ENCODE assay signal across 12 cellular contexts in the genomic region with DNA sequence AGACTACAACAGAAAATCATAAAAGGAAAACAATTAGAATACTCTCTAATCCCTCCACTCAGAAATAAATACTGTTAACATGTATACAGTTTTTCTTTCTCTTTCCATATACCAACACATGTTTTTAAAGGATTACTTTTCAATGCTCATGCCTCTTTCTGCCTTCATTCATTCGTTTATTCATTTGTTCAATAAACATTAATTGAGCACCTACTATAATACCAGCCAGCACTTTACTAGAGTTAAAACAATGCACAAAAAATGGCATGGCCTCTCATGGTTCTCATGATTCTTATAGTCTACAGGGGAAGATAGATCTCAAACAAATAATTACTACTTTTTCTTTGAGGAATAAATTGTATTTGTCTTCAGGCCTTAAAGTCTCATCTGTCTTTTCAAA.
DNase-seq lines count a peak whose midpoint lies in the region; ATAC-seq and TF ChIP-seq lines count a peak whose summit lies in the region.
"Had no signal": no experiment of that assay in that cellular context is flagged by ENCODE, and none has a peak within 500 bp of the region (broad histone marks: within the 10 kb centered on the region; RNA-seq: fewer than 3 reads in every experiment).

No MANE protein-coding gene starts in this region.

- BruUV-seq in PC-9 (replicated peaks; lab: Mats Ljungman, UMichigan), result no TSS peak

- ATAC-seq in SK-N-SH treated with all-trans-retinoic acid at 6 μM for 48 hours, result no peak
- ATAC-seq in psoas muscle, result no peak
- no peak for ATAC-seq in HG03520 (IDR thresholded peaks at IDR 0.05; ENCODE audit: unreplicated experiment)

- DNase-seq in SK-N-SH, result no peak
- DNase-seq in PC-9, result no peak
- DNase-seq in colonic mucosa, result no peak
- no peak for DNase-seq in LoVo (ENCODE audit: low spot score)
- DNase-seq in psoas muscle, result no peak
- DNase-seq: 8988T; activated CD4-positive, CD25-positive, alpha-beta regulatory T cell treated with anti-CD3 and anti-CD28 coated beads, Interleukin-2, amount 50 U/mL, for 72 hours; NCI-H146 had no signal

- no peaks in the 10 kb centered on the region for H4K20me1 ChIP-seq in SK-N-SH (ENCODE audit: insufficient read depth)
- H4K20me1 ChIP-seq in PC-9 (ENCODE audit: insufficient read depth), result no peaks in the 10 kb centered on the region

- H3K4me2 ChIP-seq in SK-N-SH, result no peak overlapping the region
- peak overlapping the region; percentile 49 for H3K4me2 ChIP-seq in PC-9

- H3K4me1 ChIP-seq in SK-N-SH (ENCODE audit: control insufficient read depth in 1 of 2, insufficient read depth in 2 of 2, low read depth in 1 of 2, low read length in 1 of 2) (peaks cover 0 to 16% of the 10 kb centered on the region in 2 experiments; a peak in 3 of 4 replicates), PC-9 (replicated peaks; ENCODE audit: insufficient read depth) (peaks cover 44% of the 10 kb centered on the region), colonic mucosa (peaks cover 3% of the 10 kb centered on the region), psoas muscle (no peaks in the 10 kb centered on the region)

- CTCF ChIA-PET in SK-N-SH (lab: Yijun Ruan, JAX), result interaction anchor here (1.3 to 1.5 kb wide), 2 partner anchors 14 to 150 kb away, joined by 3 to 5 read pairs; no protein-coding TSS in a partner anchor
- CTCF ChIA-PET in PC-9 (lab: Charles Lee), result interaction anchor here (1.5 to 2.6 kb wide), 3 partner anchors 12 to 65 kb away, joined by 3 to 20 read pairs (median 8); no protein-coding TSS in a partner anchor

- intact Hi-C loops in PC-9 (cut with micrococcal nuclease; ENCODE audit: unreplicated experiment) (loop anchor here (2.0 kb wide), 1 partner anchor 25 kb away; no protein-coding TSS in a partner anchor), colonic mucosa (cut with DNase I) (no loop called here), psoas muscle (cut with DNase I) (no loop called here)

- H2AFZ ChIP-seq in SK-N-SH (ENCODE audit: low read depth) (peak overlapping the region; percentile 82; the same call in 1 of the 2 replicates), PC-9 (peak overlapping the region; percentile 10; the same call in 1 of the 2 replicates)

- H3K79me2 ChIP-seq in SK-N-SH (ENCODE audit: insufficient read depth) (no peaks in the 10 kb centered on the region), PC-9 (ENCODE audit: low read depth) (no peaks in the 10 kb centered on the region)

- no peak overlapping the region for H3K4me3 ChIP-seq in SK-N-SH (ENCODE audit: low read depth in 2 of 2, low read length in 1 of 2)
- H3K4me3 ChIP-seq in PC-9, result no peak overlapping the region
- no peak overlapping the region for H3K4me3 ChIP-seq in colonic mucosa
- no peak overlapping the region for H3K4me3 ChIP-seq in skin epidermis
- no peak overlapping the region for H3K4me3 ChIP-seq in psoas muscle
- H3K4me3 ChIP-seq: cardiac muscle cell had no signal

- H3F3A ChIP-seq in SK-N-SH (replicated peaks; ENCODE audit: insufficient read depth), result peaks cover 4% of the 10 kb centered on the region
- peaks cover 34% of the 10 kb centered on the region for H3F3A ChIP-seq in PC-9 (ENCODE audit: insufficient read depth, low read depth)

- TF ChIP-seq EP300 in SK-N-SH (IDR thresholded peaks at IDR 0.05; ENCODE audit: borderline replicate concordance in 1 of 2, low read depth in 1 of 2, low read length in 1 of 2), result no peak

- H3K9me2 ChIP-seq in SK-N-SH, result no peaks in the 10 kb centered on the region
- H3K9me2 ChIP-seq in PC-9 (ENCODE audit: insufficient read depth), result no peaks in the 10 kb centered on the region

- POLR2A ChIA-PET in SK-N-SH (lab: Yijun Ruan, JAX) (no interaction called here), PC-9 (lab: Charles Lee; ENCODE audit: unreplicated experiment) (interaction anchor here (0.6 to 0.7 kb wide), 2 partner anchors 240 to 305 kb away, joined by 3 to 6 read pairs; no protein-coding TSS in a partner anchor)

- H3K9ac ChIP-seq in SK-N-SH (no peak overlapping the region), colonic mucosa (ENCODE audit: low read depth in 2 of 2, low read length in 2 of 2) (no peak overlapping the region)

- TF ChIP-seq RAD21 in SK-N-SH (IDR thresholded peaks at IDR 0.05; ENCODE audit: low read length), result no peak

- H3K27me3 ChIP-seq in SK-N-SH (ENCODE audit: insufficient read depth) (no peaks in the 10 kb centered on the region), PC-9 (ENCODE audit: insufficient read depth, low read depth) (no peaks in the 10 kb centered on the region), colonic mucosa (no peaks in the 10 kb centered on the region), psoas muscle (ENCODE audit: insufficient read depth in 3 of 3, low read length in 2 of 3) (no peaks in the 10 kb centered on the region)
- H3K27me3 ChIP-seq: cardiac muscle cell had no signal

- 86% methylated on average over 1 of the region's 1 CpG for WGBS in SK-N-SH (ENCODE audit: low lambda C conversion rate)
- WGBS in psoas muscle, 3 donors, result 82 to 93% (median 88%) methylated on average over 1 of the region's 1 CpG

- H3K27ac ChIP-seq in SK-N-SH (ENCODE audit: low read depth in 2 of 2, low read length in 1 of 2) (no peak overlapping the region), PC-9 (peak overlapping the region; percentile 69), colonic mucosa (peak overlapping the region; percentile 38), skin epidermis (peak overlapping the region in 12 of 21 experiments; percentile 18 to 88 (median 72)), psoas muscle (no peak overlapping the region)

- TF ChIP-seq CTCF in SK-N-SH (IDR thresholded peaks at IDR 0.05) (no peak), PC-9 (conservative IDR thresholded peaks at IDR 0.05) (no peak), colonic mucosa (IDR thresholded peaks at IDR 0.05) (no peak), psoas muscle (IDR thresholded peaks at IDR 0.05) (no peak)

- H3K36me3 ChIP-seq in SK-N-SH (replicated peaks in 1 of 2; ENCODE audit: control insufficient read depth in 1 of 2, insufficient read depth in 2 of 2, low read length in 1 of 2) (no peaks in the 10 kb centered on the region), PC-9 (ENCODE audit: low read depth) (no peaks in the 10 kb centered on the region), colonic mucosa (no peaks in the 10 kb centered on the region), psoas muscle (ENCODE audit: insufficient read depth in 1 of 2, low read depth in 1 of 2) (no peaks in the 10 kb centered on the region)
- H3K36me3 ChIP-seq: cardiac muscle cell had no signal

- H3K9me3 ChIP-seq in SK-N-SH (no peaks in the 10 kb centered on the region), PC-9 (ENCODE audit: insufficient read depth, low read depth) (no peaks in the 10 kb centered on the region), colonic mucosa (no peaks in the 10 kb centered on the region), psoas muscle (no peaks in the 10 kb centered on the region)

TF ChIP-seq in SK-N-SH, 30 proteins besides CTCF, POLR2A, EP300 and RAD21 (continues in another document):
- TF ChIP-seq, protein P1, sequence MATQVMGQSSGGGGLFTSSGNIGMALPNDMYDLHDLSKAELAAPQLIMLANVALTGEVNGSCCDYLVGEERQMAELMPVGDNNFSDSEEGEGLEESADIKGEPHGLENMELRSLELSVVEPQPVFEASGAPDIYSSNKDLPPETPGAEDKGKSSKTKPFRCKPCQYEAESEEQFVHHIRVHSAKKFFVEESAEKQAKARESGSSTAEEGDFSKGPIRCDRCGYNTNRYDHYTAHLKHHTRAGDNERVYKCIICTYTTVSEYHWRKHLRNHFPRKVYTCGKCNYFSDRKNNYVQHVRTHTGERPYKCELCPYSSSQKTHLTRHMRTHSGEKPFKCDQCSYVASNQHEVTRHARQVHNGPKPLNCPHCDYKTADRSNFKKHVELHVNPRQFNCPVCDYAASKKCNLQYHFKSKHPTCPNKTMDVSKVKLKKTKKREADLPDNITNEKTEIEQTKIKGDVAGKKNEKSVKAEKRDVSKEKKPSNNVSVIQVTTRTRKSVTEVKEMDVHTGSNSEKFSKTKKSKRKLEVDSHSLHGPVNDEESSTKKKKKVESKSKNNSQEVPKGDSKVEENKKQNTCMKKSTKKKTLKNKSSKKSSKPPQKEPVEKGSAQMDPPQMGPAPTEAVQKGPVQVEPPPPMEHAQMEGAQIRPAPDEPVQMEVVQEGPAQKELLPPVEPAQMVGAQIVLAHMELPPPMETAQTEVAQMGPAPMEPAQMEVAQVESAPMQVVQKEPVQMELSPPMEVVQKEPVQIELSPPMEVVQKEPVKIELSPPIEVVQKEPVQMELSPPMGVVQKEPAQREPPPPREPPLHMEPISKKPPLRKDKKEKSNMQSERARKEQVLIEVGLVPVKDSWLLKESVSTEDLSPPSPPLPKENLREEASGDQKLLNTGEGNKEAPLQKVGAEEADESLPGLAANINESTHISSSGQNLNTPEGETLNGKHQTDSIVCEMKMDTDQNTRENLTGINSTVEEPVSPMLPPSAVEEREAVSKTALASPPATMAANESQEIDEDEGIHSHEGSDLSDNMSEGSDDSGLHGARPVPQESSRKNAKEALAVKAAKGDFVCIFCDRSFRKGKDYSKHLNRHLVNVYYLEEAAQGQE (IDR thresholded peaks at IDR 0.05; ENCODE audit: low read depth, low read length), result no peak
- TF ChIP-seq MEF2A (IDR thresholded peaks at IDR 0.05; ENCODE audit: borderline replicate concordance, low read depth), result no peak

TF ChIP-seq in SK-N-SH treated with all-trans-retinoic acid at 6 μM for 48 hours, 23 proteins besides CTCF, POLR2A, EP300 and RAD21 (continues in another document):
- TF ChIP-seq ZNF70 (CRISPR knock-in tag; IDR thresholded peaks at IDR 0.05), result no peak
- TF ChIP-seq, protein P2, sequence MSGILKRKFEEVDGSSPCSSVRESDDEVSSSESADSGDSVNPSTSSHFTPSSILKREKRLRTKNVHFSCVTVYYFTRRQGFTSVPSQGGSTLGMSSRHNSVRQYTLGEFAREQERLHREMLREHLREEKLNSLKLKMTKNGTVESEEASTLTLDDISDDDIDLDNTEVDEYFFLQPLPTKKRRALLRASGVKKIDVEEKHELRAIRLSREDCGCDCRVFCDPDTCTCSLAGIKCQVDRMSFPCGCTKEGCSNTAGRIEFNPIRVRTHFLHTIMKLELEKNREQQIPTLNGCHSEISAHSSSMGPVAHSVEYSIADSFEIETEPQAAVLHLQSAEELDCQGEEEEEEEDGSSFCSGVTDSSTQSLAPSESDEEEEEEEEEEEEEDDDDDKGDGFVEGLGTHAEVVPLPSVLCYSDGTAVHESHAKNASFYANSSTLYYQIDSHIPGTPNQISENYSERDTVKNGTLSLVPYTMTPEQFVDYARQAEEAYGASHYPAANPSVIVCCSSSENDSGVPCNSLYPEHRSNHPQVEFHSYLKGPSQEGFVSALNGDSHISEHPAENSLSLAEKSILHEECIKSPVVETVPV (CRISPR knock-in tag; IDR thresholded peaks at IDR 0.05), result no peak
- no peak for TF ChIP-seq GLIS3 (CRISPR knock-in tag; IDR thresholded peaks at IDR 0.05)
- no peak for TF ChIP-seq ARNTL (CRISPR knock-in tag; IDR thresholded peaks at IDR 0.05; ENCODE audit: borderline replicate concordance, low read depth)
- TF ChIP-seq ZFP30 (CRISPR knock-in tag; IDR thresholded peaks at IDR 0.05), result no peak
- TF ChIP-seq RARB (CRISPR knock-in tag; IDR thresholded peaks at IDR 0.05), result no peak
- TF ChIP-seq OSR1 (CRISPR knock-in tag; IDR thresholded peaks at IDR 0.05), result no peak
- no peak for TF ChIP-seq TOX (CRISPR knock-in tag; IDR thresholded peaks at IDR 0.05; ENCODE audit: borderline replicate concordance)
- no peak for TF ChIP-seq ISL1 (CRISPR knock-in tag; IDR thresholded peaks at IDR 0.05)
- no peak for TF ChIP-seq TCF4 (CRISPR knock-in tag; IDR thresholded peaks at IDR 0.05; ENCODE audit: borderline replicate concordance)

Comparison
In these comparisons a context has a peak if more than half of its experiments do, and no peak if none do; other contexts are left out.
1. H3K27ac ChIP-seq: peak in PC-9 (single experiment), colonic mucosa (single experiment) and skin epidermis (12 of 21); none in SK-N-SH (0 of 2) and psoas muscle (single experiment).